2 cellular contexts compared by ENCODE assay signal in the genomic region with DNA sequence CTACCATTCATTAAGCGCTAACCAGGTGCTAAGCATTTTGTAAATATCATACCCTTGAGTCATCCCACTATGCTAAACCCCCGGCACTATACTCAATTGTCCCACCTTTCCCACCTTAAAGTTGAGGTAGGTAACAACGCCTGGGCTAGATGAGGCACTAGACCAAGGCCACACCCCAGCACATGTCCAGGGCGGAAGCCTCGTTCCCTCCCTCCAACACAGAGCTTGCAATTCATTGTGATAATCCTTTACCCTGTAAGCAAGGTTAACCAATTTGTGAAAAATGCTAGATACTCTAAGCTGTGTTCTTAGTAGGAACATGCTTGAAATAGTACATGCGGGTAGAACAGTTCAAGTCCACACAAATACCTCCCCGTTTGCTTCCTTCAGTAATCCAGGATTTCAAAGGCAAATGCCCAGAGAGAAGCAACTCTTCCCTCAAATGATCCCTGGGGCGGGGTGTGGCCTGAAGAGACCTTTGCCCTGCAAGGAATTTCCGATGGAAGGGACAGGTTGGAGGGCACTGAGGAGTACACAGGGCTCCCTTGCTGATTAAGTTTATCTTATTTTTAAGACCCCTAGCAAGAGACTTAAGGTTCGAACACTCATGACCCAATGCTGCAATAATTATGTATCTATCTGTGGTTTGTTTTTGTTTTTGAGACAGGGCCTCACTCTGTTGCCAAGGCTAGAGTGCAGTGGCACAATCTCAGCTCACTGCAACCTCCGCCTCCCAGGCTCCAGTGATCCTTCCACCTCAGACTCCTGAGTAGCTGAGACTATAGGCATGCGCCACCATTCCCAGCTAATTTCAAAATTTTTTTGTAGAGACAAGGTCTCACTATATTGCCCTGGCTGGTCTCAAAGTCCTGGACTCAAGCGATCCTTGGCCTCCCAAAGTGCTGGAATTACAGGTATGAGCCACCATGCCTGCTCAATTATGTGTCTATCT.
TF ChIP-seq lines count a peak whose summit lies in the region.

No MANE protein-coding gene starts in this region.

TF ChIP-seq in HCT116, 20 proteins besides CTCF, POLR2A, EP300 and RAD21:
- TF ChIP-seq, protein P1, sequence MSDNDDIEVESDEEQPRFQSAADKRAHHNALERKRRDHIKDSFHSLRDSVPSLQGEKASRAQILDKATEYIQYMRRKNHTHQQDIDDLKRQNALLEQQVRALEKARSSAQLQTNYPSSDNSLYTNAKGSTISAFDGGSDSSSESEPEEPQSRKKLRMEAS (IDR thresholded peaks at IDR 0.05), result no peak
- TF ChIP-seq ZNF274 (IDR thresholded peaks at IDR 0.05; ENCODE audit: low read depth, low read length) (no peak), JUND (IDR thresholded peaks at IDR 0.05) (no peak), CEBPB (IDR thresholded peaks at IDR 0.05; ENCODE audit: low read depth) (no peak), POLR2AphosphoS5 (IDR thresholded peaks at IDR 0.05; ENCODE audit: low read depth, low read length) (no peak), EGR1 (IDR thresholded peaks at IDR 0.05; ENCODE audit: low read depth) (no peak), CBX3 (IDR thresholded peaks at IDR 0.05; ENCODE audit: low read depth) (no peak), ZFX (IDR thresholded peaks at IDR 0.05) (no peak), SP1 (IDR thresholded peaks at IDR 0.05; ENCODE audit: low read depth) (no peak), SIN3A (IDR thresholded peaks at IDR 0.05; ENCODE audit: low read depth) (no peak), ELF1 (IDR thresholded peaks at IDR 0.05; ENCODE audit: borderline replicate concordance, low read depth) (no peak), EZH2phosphoT487 (IDR thresholded peaks at IDR 0.05; ENCODE audit: borderline replicate concordance) (no peak), EZH2 (IDR thresholded peaks at IDR 0.05) (no peak), YY1 (IDR thresholded peaks at IDR 0.05; ENCODE audit: extremely low read depth, insufficient replicate concordance, low read depth, low read length) (no peak), SRF (IDR thresholded peaks at IDR 0.05; ENCODE audit: low read depth) (no peak), FOSL1 (IDR thresholded peaks at IDR 0.05; ENCODE audit: low read depth) (no peak)
- TF ChIP-seq, protein P2, sequence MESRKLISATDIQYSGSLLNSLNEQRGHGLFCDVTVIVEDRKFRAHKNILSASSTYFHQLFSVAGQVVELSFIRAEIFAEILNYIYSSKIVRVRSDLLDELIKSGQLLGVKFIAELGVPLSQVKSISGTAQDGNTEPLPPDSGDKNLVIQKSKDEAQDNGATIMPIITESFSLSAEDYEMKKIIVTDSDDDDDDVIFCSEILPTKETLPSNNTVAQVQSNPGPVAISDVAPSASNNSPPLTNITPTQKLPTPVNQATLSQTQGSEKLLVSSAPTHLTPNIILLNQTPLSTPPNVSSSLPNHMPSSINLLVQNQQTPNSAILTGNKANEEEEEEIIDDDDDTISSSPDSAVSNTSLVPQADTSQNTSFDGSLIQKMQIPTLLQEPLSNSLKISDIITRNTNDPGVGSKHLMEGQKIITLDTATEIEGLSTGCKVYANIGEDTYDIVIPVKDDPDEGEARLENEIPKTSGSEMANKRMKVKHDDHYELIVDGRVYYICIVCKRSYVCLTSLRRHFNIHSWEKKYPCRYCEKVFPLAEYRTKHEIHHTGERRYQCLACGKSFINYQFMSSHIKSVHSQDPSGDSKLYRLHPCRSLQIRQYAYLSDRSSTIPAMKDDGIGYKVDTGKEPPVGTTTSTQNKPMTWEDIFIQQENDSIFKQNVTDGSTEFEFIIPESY (IDR thresholded peaks at IDR 0.05; ENCODE audit: extremely low read depth, insufficient replicate concordance, low read length), result no peak
- TF ChIP-seq, protein P3, sequence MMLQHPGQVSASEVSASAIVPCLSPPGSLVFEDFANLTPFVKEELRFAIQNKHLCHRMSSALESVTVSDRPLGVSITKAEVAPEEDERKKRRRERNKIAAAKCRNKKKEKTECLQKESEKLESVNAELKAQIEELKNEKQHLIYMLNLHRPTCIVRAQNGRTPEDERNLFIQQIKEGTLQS (IDR thresholded peaks at IDR 0.05), result no peak
- TF ChIP-seq, protein P4, sequence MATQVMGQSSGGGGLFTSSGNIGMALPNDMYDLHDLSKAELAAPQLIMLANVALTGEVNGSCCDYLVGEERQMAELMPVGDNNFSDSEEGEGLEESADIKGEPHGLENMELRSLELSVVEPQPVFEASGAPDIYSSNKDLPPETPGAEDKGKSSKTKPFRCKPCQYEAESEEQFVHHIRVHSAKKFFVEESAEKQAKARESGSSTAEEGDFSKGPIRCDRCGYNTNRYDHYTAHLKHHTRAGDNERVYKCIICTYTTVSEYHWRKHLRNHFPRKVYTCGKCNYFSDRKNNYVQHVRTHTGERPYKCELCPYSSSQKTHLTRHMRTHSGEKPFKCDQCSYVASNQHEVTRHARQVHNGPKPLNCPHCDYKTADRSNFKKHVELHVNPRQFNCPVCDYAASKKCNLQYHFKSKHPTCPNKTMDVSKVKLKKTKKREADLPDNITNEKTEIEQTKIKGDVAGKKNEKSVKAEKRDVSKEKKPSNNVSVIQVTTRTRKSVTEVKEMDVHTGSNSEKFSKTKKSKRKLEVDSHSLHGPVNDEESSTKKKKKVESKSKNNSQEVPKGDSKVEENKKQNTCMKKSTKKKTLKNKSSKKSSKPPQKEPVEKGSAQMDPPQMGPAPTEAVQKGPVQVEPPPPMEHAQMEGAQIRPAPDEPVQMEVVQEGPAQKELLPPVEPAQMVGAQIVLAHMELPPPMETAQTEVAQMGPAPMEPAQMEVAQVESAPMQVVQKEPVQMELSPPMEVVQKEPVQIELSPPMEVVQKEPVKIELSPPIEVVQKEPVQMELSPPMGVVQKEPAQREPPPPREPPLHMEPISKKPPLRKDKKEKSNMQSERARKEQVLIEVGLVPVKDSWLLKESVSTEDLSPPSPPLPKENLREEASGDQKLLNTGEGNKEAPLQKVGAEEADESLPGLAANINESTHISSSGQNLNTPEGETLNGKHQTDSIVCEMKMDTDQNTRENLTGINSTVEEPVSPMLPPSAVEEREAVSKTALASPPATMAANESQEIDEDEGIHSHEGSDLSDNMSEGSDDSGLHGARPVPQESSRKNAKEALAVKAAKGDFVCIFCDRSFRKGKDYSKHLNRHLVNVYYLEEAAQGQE (IDR thresholded peaks at IDR 0.05; ENCODE audit: low read depth), result no peak

TF ChIP-seq in SK-N-SH, 30 proteins besides CTCF, POLR2A, EP300 and RAD21:
- TF ChIP-seq TEAD4 (IDR thresholded peaks at IDR 0.05; ENCODE audit: borderline replicate concordance, insufficient read depth) (no peak), MXI1 (IDR thresholded peaks at IDR 0.05; ENCODE audit: low read depth, low read length) (no peak), FOXM1 (IDR thresholded peaks at IDR 0.05; ENCODE audit: low read depth) (no peak), TAF1 (IDR thresholded peaks at IDR 0.05; ENCODE audit: borderline replicate concordance, low read depth, low read length) (no peak), NRF1 (IDR thresholded peaks at IDR 0.05; ENCODE audit: low read depth, low read length) (no peak), TCF12 (IDR thresholded peaks at IDR 0.05) (no peak)
- TF ChIP-seq, protein P2 (IDR thresholded peaks at IDR 0.05; ENCODE audit: borderline replicate concordance, low read depth), result no peak
- TF ChIP-seq, protein P5, sequence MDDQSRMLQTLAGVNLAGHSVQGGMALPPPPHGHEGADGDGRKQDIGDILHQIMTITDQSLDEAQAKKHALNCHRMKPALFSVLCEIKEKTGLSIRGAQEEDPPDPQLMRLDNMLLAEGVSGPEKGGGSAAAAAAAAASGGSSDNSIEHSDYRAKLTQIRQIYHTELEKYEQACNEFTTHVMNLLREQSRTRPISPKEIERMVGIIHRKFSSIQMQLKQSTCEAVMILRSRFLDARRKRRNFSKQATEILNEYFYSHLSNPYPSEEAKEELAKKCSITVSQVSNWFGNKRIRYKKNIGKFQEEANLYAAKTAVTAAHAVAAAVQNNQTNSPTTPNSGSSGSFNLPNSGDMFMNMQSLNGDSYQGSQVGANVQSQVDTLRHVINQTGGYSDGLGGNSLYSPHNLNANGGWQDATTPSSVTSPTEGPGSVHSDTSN (IDR thresholded peaks at IDR 0.05), result no peak
- TF ChIP-seq, protein P1 (IDR thresholded peaks at IDR 0.05; ENCODE audit: low read depth), result no peak
- TF ChIP-seq, protein P6, sequence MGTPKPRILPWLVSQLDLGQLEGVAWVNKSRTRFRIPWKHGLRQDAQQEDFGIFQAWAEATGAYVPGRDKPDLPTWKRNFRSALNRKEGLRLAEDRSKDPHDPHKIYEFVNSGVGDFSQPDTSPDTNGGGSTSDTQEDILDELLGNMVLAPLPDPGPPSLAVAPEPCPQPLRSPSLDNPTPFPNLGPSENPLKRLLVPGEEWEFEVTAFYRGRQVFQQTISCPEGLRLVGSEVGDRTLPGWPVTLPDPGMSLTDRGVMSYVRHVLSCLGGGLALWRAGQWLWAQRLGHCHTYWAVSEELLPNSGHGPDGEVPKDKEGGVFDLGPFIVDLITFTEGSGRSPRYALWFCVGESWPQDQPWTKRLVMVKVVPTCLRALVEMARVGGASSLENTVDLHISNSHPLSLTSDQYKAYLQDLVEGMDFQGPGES (IDR thresholded peaks at IDR 0.05; ENCODE audit: low read depth, low read length), result no peak
